26 cellular contexts compared by ENCODE assay signal in the genomic region with DNA sequence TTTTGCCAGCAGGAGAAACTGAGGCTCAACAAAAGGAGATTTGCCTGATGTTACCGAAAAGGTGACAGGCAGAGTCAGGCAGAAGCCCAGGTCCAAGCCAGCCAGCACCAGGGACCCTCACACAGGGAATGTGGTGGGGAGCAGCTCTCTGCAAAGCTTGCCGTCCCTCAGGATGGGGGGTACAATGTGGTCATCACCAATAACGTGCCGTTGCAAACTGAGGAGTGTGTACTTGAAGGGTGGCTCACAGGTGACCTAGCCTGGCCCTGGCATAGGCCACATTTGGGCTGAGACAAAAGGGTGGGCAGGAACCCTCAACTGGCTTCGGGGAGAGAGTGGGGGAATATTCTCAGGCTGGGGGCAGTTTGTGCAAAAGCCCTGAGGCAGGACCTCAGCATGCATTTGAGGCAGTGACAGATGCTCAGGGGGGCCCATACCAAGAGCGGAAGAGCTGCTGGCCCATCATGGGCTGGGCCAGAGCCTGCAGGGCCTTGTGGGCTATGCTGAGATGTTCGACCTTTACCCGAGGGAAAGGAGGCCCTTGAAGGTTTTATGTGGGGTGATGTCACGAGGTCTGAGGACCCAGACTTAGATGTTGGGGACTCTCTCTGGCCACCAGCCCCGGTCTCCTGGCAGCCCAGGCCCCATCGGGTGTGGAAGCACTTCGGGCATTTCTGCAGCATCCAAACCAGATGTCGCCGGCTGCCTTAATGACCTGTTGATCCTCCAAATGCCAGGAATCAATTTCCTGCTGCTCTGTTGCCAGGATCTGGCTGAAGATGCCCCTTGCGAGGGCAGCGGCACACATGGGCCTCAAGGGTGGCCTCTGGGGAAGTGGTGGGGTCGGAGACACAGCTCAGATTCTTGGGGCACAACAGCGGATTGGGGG. TPM values are rescaled to one million over a fixed set of nuclear protein-coding genes. Genes with fewer than 3 reads are reported as not detected.
DNase-seq lines count a peak whose midpoint lies in the region; ATAC-seq and TF ChIP-seq lines count a peak whose summit lies in the region.
"Had no signal": no experiment of that assay in that cellular context is flagged by ENCODE, and none has a peak within 500 bp of the region (broad histone marks: within the 10 kb centered on the region; RNA-seq: fewer than 3 reads in every experiment).

No MANE protein-coding gene starts in this region.

- DNase-seq in natural killer cell treated with Interleukin-12 subunit alpha and Interleukin-12 subunit beta and Interleukin-15 and Interleukin-18, amount 100 ng/mL, for 72 hours (ENCODE audit: low spot score), result peak; percentile 56
- no peak for DNase-seq in natural killer cell
- peak; percentile 69 for DNase-seq in coronary artery (ENCODE audit: low spot score)
- peak; percentile 5 for DNase-seq in lower lobe of right lung
- DNase-seq in middle frontal gyrus (ENCODE audit: extremely low spot score, low spot score), result no peak
- DNase-seq in activated effector memory CD4-positive, alpha-beta T cell treated with Interleukin-2 at 50 U/mL for 16 hours, result no peak
- DNase-seq: activated CD4-positive, alpha-beta T cell treated with anti-CD3 and anti-CD28 coated beads for 36 hours; activated naive CD4-positive, alpha-beta T cell; activated T-cell treated with anti-CD3 and anti-CD28 coated beads, Interleukin-2, amount 50 U/mL, for 4 hours; amniotic stem cell; CD8-positive, alpha-beta T cell; cortex of kidney; esophagus squamous epithelium; GDM1; islet precursor cell; mammary epithelial cell; NCI-H1417 treated with DMSO at 0.1 percent for 48 hours; NCI-H2107; NCI-H446; nucleus accumbens; stimulated activated naive CD4-positive, alpha-beta T cell treated with Interleukin-2 at 50 U/mL for 16 hours had no signal

- peaks cover 4% of the 10 kb centered on the region for H3K27me3 ChIP-seq in lower lobe of right lung (ENCODE audit: low read depth)
- H3K27me3 ChIP-seq: gastroesophageal sphincter, SJSA1 had no signal

- H3K4me1 ChIP-seq in lower lobe of right lung, result no peaks in the 10 kb centered on the region
- H3K4me1 ChIP-seq: esophagus squamous epithelium, gastroesophageal sphincter had no signal

- H3K9me3 ChIP-seq in lower lobe of right lung, result peaks cover 4% of the 10 kb centered on the region

- ATAC-seq in natural killer cell treated with Interleukin-12 subunit alpha and Interleukin-12 subunit beta and Interleukin-15 and Interleukin-18, amount 100 ng/mL, for 72 hours, result no peak
- ATAC-seq in natural killer cell (no peak), lower lobe of right lung (no peak), GM21381 (IDR thresholded peaks at IDR 0.05; ENCODE audit: unreplicated experiment) (no peak)
- ATAC-seq: activated CD4-positive, alpha-beta T cell treated with anti-CD3 and anti-CD28 coated beads for 36 hours; activated T-cell treated with anti-CD3 and anti-CD28 coated beads, Interleukin-2, amount 50 U/mL, for 4 hours; CD8-positive, alpha-beta T cell; gastroesophageal sphincter; Panc1 had no signal

- H3K27ac ChIP-seq in coronary artery (no peak overlapping the region), lower lobe of right lung (no peak overlapping the region)
- H3K27ac ChIP-seq: esophagus squamous epithelium, gastroesophageal sphincter, SJSA1 had no signal

- no peak overlapping the region for H3K4me3 Mint-ChIP-seq in natural killer cell treated with Interleukin-12 subunit alpha and Interleukin-12 subunit beta and Interleukin-15 and Interleukin-18, amount 100 ng/mL, for 72 hours
- no peak overlapping the region for H3K4me3 Mint-ChIP-seq in natural killer cell
- H3K4me3 Mint-ChIP-seq: activated CD4-positive, alpha-beta T cell treated with anti-CD3 and anti-CD28 coated beads for 36 hours; activated T-cell treated with anti-CD3 and anti-CD28 coated beads, Interleukin-2, amount 50 U/mL, for 4 hours; CD8-positive, alpha-beta T cell; T-helper 1 cell treated with Interleukin-12 subunit alpha and Interleukin-12 subunit beta and Interleukin-4 antibody, amounts not matched to agents 30 μg/mL and 1 μg/mL, for 36 hours had no signal

- H3K9me3 Mint-ChIP-seq in natural killer cell treated with Interleukin-12 subunit alpha and Interleukin-12 subunit beta and Interleukin-15 and Interleukin-18, amount 100 ng/mL, for 72 hours, result no peaks in the 10 kb centered on the region
- peaks cover 1 to 7% of the 10 kb centered on the region in 2 donors for H3K9me3 Mint-ChIP-seq in natural killer cell

- H3K27me3 Mint-ChIP-seq in natural killer cell treated with Interleukin-12 subunit alpha and Interleukin-12 subunit beta and Interleukin-15 and Interleukin-18, amount 100 ng/mL, for 72 hours, result peaks cover 4% of the 10 kb centered on the region in 2 donors
- H3K27me3 Mint-ChIP-seq in natural killer cell (ENCODE audit: low read depth in 2 of 2), result peaks cover 5% of the 10 kb centered on the region in 2 donors

- H3K4me3 ChIP-seq in coronary artery (no peak overlapping the region), lower lobe of right lung (no peak overlapping the region)
- H3K4me3 ChIP-seq: esophagus squamous epithelium, gastroesophageal sphincter, SJSA1 had no signal

- H3K36me3 Mint-ChIP-seq in natural killer cell treated with Interleukin-12 subunit alpha and Interleukin-12 subunit beta and Interleukin-15 and Interleukin-18, amount 100 ng/mL, for 72 hours, result peaks cover 9% of the 10 kb centered on the region
- H3K36me3 Mint-ChIP-seq in natural killer cell, result peaks cover 10% of the 10 kb centered on the region
- H3K36me3 Mint-ChIP-seq: CD8-positive, alpha-beta T cell had no signal

- no peak overlapping the region for H3K27ac Mint-ChIP-seq in natural killer cell treated with Interleukin-12 subunit alpha and Interleukin-12 subunit beta and Interleukin-15 and Interleukin-18, amount 100 ng/mL, for 72 hours
- H3K27ac Mint-ChIP-seq in natural killer cell, result no peak overlapping the region
- H3K27ac Mint-ChIP-seq: activated CD4-positive, alpha-beta T cell treated with anti-CD3 and anti-CD28 coated beads for 36 hours; CD8-positive, alpha-beta T cell; T-helper 1 cell treated with Interleukin-12 subunit alpha and Interleukin-12 subunit beta and Interleukin-4 antibody, amounts not matched to agents 30 μg/mL and 1 μg/mL, for 36 hours had no signal

- TF ChIP-seq CTCF in natural killer cell (IDR thresholded peaks at IDR 0.05) (no peak), coronary artery (IDR thresholded peaks at IDR 0.05) (no peak), lower lobe of right lung (IDR thresholded peaks at IDR 0.05) (no peak)

- intact Hi-C loops in natural killer cell (cut with micrococcal nuclease), result no loop called here
- intact Hi-C loops in lower lobe of right lung (cut with DNase I), result no loop called here

- H3K4me1 Mint-ChIP-seq in natural killer cell treated with Interleukin-12 subunit alpha and Interleukin-12 subunit beta and Interleukin-15 and Interleukin-18, amount 100 ng/mL, for 72 hours (ENCODE audit: low read depth in 2 of 2), result no peaks in the 10 kb centered on the region
- H3K4me1 Mint-ChIP-seq in natural killer cell, result no peaks in the 10 kb centered on the region
- H3K4me1 Mint-ChIP-seq: activated CD4-positive, alpha-beta T cell treated with anti-CD3 and anti-CD28 coated beads for 36 hours had no signal

- H3K36me3 ChIP-seq in lower lobe of right lung, result no peaks in the 10 kb centered on the region
- H3K36me3 ChIP-seq: esophagus squamous epithelium, gastroesophageal sphincter, SJSA1 had no signal

RNA-seq across cellular contexts. Expression of a gene that starts 57.4 kb away (rescaled TPM):
- total RNA-seq in natural killer cell treated with Interleukin-12 subunit alpha and Interleukin-12 subunit beta and Interleukin-15 and Interleukin-18, amount 100 ng/mL, for 72 hours, result not detected
- total RNA-seq in natural killer cell, result not detected
- total RNA-seq in lower lobe of right lung, result 0.32 TPM
- total RNA-seq: activated CD4-positive, alpha-beta T cell treated with anti-CD3 and anti-CD28 coated beads for 36 hours; activated T-cell treated with anti-CD3 and anti-CD28 coated beads, Interleukin-2, amount 50 U/mL, for 4 hours; CD8-positive, alpha-beta T cell had no signal

Comparison
In these comparisons a context has a peak if more than half of its experiments do, and no peak if none do; other contexts are left out.
1. DNase-seq: peak in natural killer cell treated with Interleukin-12 subunit alpha and Interleukin-12 subunit beta and Interleukin-15 and Interleukin-18, amount 100 ng/mL, for 72 hours (single experiment), coronary artery (single experiment) and lower lobe of right lung (single experiment); none in natural killer cell (single experiment), middle frontal gyrus (single experiment) and activated effector memory CD4-positive, alpha-beta T cell treated with Interleukin-2 at 50 U/mL for 16 hours (single experiment).